1 cellular context compared by ENCODE assay signal in the genomic region with DNA sequence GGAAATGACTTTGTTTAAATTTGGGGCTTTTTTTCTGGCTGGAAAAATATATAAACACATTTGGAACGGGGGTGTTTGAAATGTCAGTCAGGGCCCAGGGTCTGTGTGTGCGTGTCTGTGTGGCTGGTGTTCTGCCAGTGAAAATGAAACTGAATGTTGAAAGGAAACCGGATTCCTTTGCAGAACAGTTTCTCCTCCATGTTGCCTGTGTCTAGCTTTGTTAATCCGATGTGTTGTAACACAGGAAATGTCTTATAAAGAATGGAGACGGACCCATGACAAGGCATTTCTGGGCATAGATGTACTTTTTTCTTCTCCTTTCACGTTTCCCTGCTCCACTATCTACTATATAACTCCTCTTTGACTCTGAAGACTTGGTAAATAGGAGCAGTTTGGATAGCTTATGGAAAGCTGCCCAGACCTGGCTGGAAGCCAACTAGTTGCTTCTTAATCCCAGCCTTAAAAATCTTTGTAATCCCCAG.
TF ChIP-seq lines count a peak whose summit lies in the region.

No MANE protein-coding gene starts in this region.

TF ChIP-seq in WTC11, 78 proteins besides CTCF, POLR2A, EP300 and RAD21 (continued from another document):
- TF ChIP-seq, protein P1, sequence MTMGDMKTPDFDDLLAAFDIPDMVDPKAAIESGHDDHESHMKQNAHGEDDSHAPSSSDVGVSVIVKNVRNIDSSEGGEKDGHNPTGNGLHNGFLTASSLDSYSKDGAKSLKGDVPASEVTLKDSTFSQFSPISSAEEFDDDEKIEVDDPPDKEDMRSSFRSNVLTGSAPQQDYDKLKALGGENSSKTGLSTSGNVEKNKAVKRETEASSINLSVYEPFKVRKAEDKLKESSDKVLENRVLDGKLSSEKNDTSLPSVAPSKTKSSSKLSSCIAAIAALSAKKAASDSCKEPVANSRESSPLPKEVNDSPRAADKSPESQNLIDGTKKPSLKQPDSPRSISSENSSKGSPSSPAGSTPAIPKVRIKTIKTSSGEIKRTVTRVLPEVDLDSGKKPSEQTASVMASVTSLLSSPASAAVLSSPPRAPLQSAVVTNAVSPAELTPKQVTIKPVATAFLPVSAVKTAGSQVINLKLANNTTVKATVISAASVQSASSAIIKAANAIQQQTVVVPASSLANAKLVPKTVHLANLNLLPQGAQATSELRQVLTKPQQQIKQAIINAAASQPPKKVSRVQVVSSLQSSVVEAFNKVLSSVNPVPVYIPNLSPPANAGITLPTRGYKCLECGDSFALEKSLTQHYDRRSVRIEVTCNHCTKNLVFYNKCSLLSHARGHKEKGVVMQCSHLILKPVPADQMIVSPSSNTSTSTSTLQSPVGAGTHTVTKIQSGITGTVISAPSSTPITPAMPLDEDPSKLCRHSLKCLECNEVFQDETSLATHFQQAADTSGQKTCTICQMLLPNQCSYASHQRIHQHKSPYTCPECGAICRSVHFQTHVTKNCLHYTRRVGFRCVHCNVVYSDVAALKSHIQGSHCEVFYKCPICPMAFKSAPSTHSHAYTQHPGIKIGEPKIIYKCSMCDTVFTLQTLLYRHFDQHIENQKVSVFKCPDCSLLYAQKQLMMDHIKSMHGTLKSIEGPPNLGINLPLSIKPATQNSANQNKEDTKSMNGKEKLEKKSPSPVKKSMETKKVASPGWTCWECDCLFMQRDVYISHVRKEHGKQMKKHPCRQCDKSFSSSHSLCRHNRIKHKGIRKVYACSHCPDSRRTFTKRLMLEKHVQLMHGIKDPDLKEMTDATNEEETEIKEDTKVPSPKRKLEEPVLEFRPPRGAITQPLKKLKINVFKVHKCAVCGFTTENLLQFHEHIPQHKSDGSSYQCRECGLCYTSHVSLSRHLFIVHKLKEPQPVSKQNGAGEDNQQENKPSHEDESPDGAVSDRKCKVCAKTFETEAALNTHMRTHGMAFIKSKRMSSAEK (CRISPR knock-in tag; IDR thresholded peaks at IDR 0.05; ENCODE audit: borderline replicate concordance): no peak
- no peak for TF ChIP-seq JUN (CRISPR knock-in tag; IDR thresholded peaks at IDR 0.05)
- TF ChIP-seq ELF4 (CRISPR knock-in tag; IDR thresholded peaks at IDR 0.05; ENCODE audit: low read depth): no peak
- TF ChIP-seq ZNF232 (CRISPR knock-in tag; IDR thresholded peaks at IDR 0.05): no peak
- TF ChIP-seq, protein P2, sequence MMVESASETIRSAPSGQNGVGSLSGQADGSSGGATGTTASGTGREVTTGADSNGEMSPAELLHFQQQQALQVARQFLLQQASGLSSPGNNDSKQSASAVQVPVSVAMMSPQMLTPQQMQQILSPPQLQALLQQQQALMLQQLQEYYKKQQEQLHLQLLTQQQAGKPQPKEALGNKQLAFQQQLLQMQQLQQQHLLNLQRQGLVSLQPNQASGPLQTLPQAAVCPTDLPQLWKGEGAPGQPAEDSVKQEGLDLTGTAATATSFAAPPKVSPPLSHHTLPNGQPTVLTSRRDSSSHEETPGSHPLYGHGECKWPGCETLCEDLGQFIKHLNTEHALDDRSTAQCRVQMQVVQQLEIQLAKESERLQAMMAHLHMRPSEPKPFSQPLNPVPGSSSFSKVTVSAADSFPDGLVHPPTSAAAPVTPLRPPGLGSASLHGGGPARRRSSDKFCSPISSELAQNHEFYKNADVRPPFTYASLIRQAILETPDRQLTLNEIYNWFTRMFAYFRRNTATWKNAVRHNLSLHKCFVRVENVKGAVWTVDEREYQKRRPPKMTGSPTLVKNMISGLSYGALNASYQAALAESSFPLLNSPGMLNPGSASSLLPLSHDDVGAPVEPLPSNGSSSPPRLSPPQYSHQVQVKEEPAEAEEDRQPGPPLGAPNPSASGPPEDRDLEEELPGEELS (CRISPR knock-in tag; IDR thresholded peaks at IDR 0.05): no peak
